In the genomic region with DNA sequence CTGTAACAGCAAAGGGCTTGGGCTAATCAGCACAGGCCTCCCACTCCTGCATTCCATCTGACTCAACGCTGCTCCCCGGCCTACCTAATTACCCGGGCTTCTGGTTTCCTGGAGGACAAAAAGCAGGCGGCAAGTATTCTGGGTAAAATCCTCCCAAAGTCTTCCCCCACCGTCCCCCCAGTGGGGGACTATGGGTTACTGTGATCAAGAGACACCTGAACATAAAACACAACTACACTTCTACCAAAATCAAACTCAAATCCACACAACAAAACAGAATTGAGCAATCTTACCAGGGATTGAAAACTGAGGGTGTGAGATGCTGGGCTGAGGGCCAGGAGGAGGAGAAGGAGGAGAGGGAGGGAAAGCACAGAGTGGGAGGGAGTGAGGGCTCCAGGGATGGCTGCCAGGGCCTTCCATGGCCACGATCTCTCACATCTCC, we compare ENCODE assay signal across 8 cellular contexts. TPM values are rescaled to one million over a fixed set of nuclear protein-coding genes. Genes with fewer than 3 reads are reported as not detected.
A peak's percentile ranks its signal among the peaks of the same experiment; 100 is the strongest.
DNase-seq lines count a peak whose midpoint lies in the region; ATAC-seq and TF ChIP-seq lines count a peak whose summit lies in the region.

No MANE protein-coding gene starts in this region.

- DNase-seq in H4 (ENCODE audit: low spot score) = peak; percentile 66
- peak in 48 of 56 donors; percentile 9 to 83 (median 60) for DNase-seq in amygdala (lab: John Stamatoyannopoulos, UW)
- peak; percentile 86 for DNase-seq in right atrium auricular region (ENCODE audit: low spot score)
- DNase-seq in retinal pigment epithelial cell (ENCODE audit: low read depth) = peak; percentile 59
- DNase-seq in NCI-H187 (lab: John Stamatoyannopoulos, UW) = no peak
- no peak for DNase-seq in stimulated activated CD8-positive, alpha-beta memory T cell treated with anti-CD3 and anti-CD28 coated beads, Interleukin-4, amount 100 ng/mL, for 48 hours

- H3K4me1 ChIP-seq in right atrium auricular region = peaks cover 0 to 42% of the 10 kb centered on the region in 2 donors

- peaks cover 60% of the 10 kb centered on the region for H3K36me3 ChIP-seq in right atrium auricular region

- no peak for TF ChIP-seq CTCF in right atrium auricular region (IDR thresholded peaks at IDR 0.05)
- no peak for TF ChIP-seq CTCF in retinal pigment epithelial cell (conservative IDR thresholded peaks at IDR 0.05; ENCODE audit: low read depth, low read length)

- no peak for ATAC-seq in GM18870 (IDR thresholded peaks at IDR 0.05; ENCODE audit: unreplicated experiment)
- no peak for ATAC-seq in HG02852 (IDR thresholded peaks at IDR 0.05; ENCODE audit: unreplicated experiment)

- H3K27me3 ChIP-seq in right atrium auricular region = no peaks in the 10 kb centered on the region

- no peaks in the 10 kb centered on the region for H3K9me3 ChIP-seq in right atrium auricular region

- H3K4me3 ChIP-seq in right atrium auricular region (peak overlapping the region; percentile 45 to 49), retinal pigment epithelial cell (ENCODE audit: low read length) (no peak overlapping the region)

- peak overlapping the region; percentile 81 to 93 for H3K27ac ChIP-seq in right atrium auricular region

RNA-seq across cellular contexts. Expression of a gene that starts 8.9 kb away (rescaled TPM):
- total RNA-seq in H4 (2014; rRNA removed; shearing (Covaris generic)) = 8.8 and 21.1 TPM in 2 replicates
- 10 to 100 TPM; 51.7 to 97.7 TPM for total RNA-seq in right atrium auricular region

RNA-seq across cellular contexts. Expression of a gene that starts 22.4 kb away (rescaled TPM):
- 41.4 and 53.8 TPM in 2 replicates for total RNA-seq in H4 (2014; rRNA removed; shearing (Covaris generic))
- total RNA-seq in right atrium auricular region = 10 to 100 TPM; 35.7 to 39.6 TPM

RNA-seq across cellular contexts. Expression of a gene that starts 31.9 kb away (rescaled TPM):
- total RNA-seq in H4 (2014; rRNA removed; shearing (Covaris generic)) = 3.0 and 3.1 TPM in 2 replicates
- total RNA-seq in right atrium auricular region = under 1 TPM; 0.11 to 0.59 TPM

RNA-seq across cellular contexts. Expression of a gene that starts 59.4 kb away (rescaled TPM):
- total RNA-seq in H4 (2014; rRNA removed; shearing (Covaris generic)) = 7.8 and 9.6 TPM in 2 replicates
- 10 to 100 TPM in 1 of 2 donors, 1 to 10 TPM in 1; 9.6 to 10.1 TPM for total RNA-seq in right atrium auricular region

Comparison
In these comparisons a context has a peak if more than half of its experiments do, and no peak if none do; other contexts are left out.
1. DNase-seq: peak in H4 (single experiment), amygdala (48 of 56), right atrium auricular region (single experiment) and retinal pigment epithelial cell (single experiment); none in NCI-H187 (0 of 2) and stimulated activated CD8-positive, alpha-beta memory T cell treated with anti-CD3 and anti-CD28 coated beads, Interleukin-4, amount 100 ng/mL, for 48 hours (single experiment).